In the genomic region with DNA sequence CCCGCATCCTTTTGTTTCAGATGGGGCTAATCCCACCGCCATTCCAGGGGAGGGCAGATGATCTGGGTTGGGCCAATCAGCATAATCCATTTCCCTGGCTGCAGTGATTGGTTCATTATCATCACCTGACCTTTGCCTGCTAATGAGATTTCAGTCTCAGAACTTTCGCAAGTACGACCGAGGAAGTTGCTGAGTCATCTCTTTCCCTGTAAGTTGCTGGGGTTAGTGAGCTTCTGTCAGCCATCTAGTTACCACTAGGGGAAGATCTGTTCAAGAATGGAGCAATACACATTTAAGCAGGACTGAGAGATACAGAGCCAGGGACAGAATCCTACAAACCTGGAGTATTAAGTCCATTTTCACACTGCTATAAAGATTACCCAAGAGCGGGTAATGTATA, we compare ENCODE assay signal across 16 cellular contexts.
DNase-seq lines count a peak whose midpoint lies in the region; ATAC-seq, FAIRE-seq and TF ChIP-seq lines count a peak whose summit lies in the region.
"Had no signal": no experiment of that assay in that cellular context is flagged by ENCODE, and none has a peak within 500 bp of the region (broad histone marks: within the 10 kb centered on the region; RNA-seq: fewer than 3 reads in every experiment).

No MANE protein-coding gene starts in this region.

- no peaks in the 10 kb centered on the region for H4K20me1 ChIP-seq in HepG2 (ENCODE audit: insufficient read depth, low read length)

- no TSS peak for BruUV-seq in HepG2 (replicated peaks; lab: Mats Ljungman, UMichigan)

- ATAC-seq in HepG2 (peak; percentile 37; the same call in 2 of the 3 replicates), right lobe of liver (no peak), upper lobe of right lung (no peak), esophagus mucosa (no peak), HG03565 (IDR thresholded peaks at IDR 0.05; ENCODE audit: unreplicated experiment) (no peak)
- ATAC-seq: activated T-cell treated with anti-CD3 and anti-CD28 coated beads, Interleukin-2, amount 50 U/mL, for 4 hours had no signal

- CTCF ChIA-PET in HepG2 (lab: Yijun Ruan, JAX; ENCODE audit: low intra/inter-chr PET ratio, low total read pairs), result no interaction called here

- TF ChIP-seq EP300 in HepG2 (IDR thresholded peaks at IDR 0.05; ENCODE audit: low read depth in 2 of 2, low read length in 2 of 2), result no peak
- TF ChIP-seq EP300 in HepG2 (CRISPR knock-in tag; IDR thresholded peaks at IDR 0.05; ENCODE audit: borderline replicate concordance), result no peak

- H3K27me3 ChIP-seq in HepG2 (ENCODE audit: control insufficient read depth in 1 of 2, insufficient read depth in 2 of 2, low read length in 2 of 2), result peaks cover 0 to 6% of the 10 kb centered on the region in 2 experiments; a peak in 1 of 5 replicates
- no peaks in the 10 kb centered on the region for H3K27me3 ChIP-seq in right lobe of liver
- no peaks in the 10 kb centered on the region for H3K27me3 ChIP-seq in upper lobe of right lung
- H3K27me3 ChIP-seq: ovary had no signal

- H3K4me2 ChIP-seq in HepG2 (ENCODE audit: low read depth, low read length), result no peak overlapping the region

- H3K36me3 ChIP-seq in HepG2 (replicated peaks in 1 of 2; ENCODE audit: control insufficient read depth in 1 of 2, insufficient read depth in 2 of 2, low read length in 2 of 2) (no peaks in the 10 kb centered on the region), right lobe of liver (no peaks in the 10 kb centered on the region), upper lobe of right lung (no peaks in the 10 kb centered on the region)
- H3K36me3 ChIP-seq: ovary had no signal

- no peak overlapping the region for H3K9ac ChIP-seq in HepG2 (ENCODE audit: insufficient read depth, low read depth, low read length)

- intact Hi-C loops in HepG2 (cut with micrococcal nuclease; ENCODE audit: unreplicated experiment) (no loop called here), right lobe of liver (cut with DNase I) (no loop called here), upper lobe of right lung (cut with DNase I) (no loop called here)

- no peak overlapping the region for H3K4me3 ChIP-seq in HepG2 (replicated peaks in 1 of 3; ENCODE audit: insufficient read depth in 1 of 3, low read depth in 2 of 3, low read length in 3 of 3)
- H3K4me3 ChIP-seq in right lobe of liver, result no peak overlapping the region
- no peak overlapping the region for H3K4me3 ChIP-seq in epithelial cell of proximal tubule (ENCODE audit: low read depth, low read length)
- no peak overlapping the region for H3K4me3 ChIP-seq in upper lobe of right lung
- H3K4me3 ChIP-seq: lung, ovary had no signal

- FAIRE-seq in HepG2 (lab: Jason Lieb, UNC), result no peak
- FAIRE-seq in HTR-8/SVneo (lab: Jason Lieb, UNC), result no peak

- 78% methylated on average over 6 of the region's 6 CpGs for WGBS in HepG2 (ENCODE audit: low lambda C conversion rate)
- 66% methylated on average over 6 of the region's 6 CpGs for WGBS in right lobe of liver (ENCODE audit: insufficient coverage, low coverage, low lambda C conversion rate, missing lambda C conversion rate)

- TF ChIP-seq RAD21 in HepG2 (CRISPR knock-in tag; IDR thresholded peaks at IDR 0.05), result no peak

- TF ChIP-seq POLR2A in HepG2 (IDR thresholded peaks at IDR 0.05; ENCODE audit: insufficient read depth in 1 of 2, low read depth in 2 of 2, low read length in 2 of 2) (no peak), right lobe of liver (IDR thresholded peaks at IDR 0.05) (no peak)

- H3K27ac ChIP-seq in HepG2 (ENCODE audit: extremely low read length, insufficient read depth, low read length), result no peak overlapping the region
- no peak overlapping the region for H3K27ac ChIP-seq in right lobe of liver
- H3K27ac ChIP-seq in upper lobe of right lung, result no peak overlapping the region
- H3K27ac ChIP-seq: C4-2B, ovary had no signal

- H3K4me1 ChIP-seq in HepG2 (ENCODE audit: insufficient read depth, low read length) (no peaks in the 10 kb centered on the region), right lobe of liver (no peaks in the 10 kb centered on the region), upper lobe of right lung (no peaks in the 10 kb centered on the region)

- H3K9me3 ChIP-seq in HepG2 (ENCODE audit: low read length), result no peaks in the 10 kb centered on the region
- no peaks in the 10 kb centered on the region for H3K9me3 ChIP-seq in right lobe of liver
- H3K9me3 ChIP-seq in upper lobe of right lung, result no peaks in the 10 kb centered on the region
- H3K9me3 ChIP-seq: ovary had no signal

- H2AFZ ChIP-seq in HepG2 (ENCODE audit: low read length), result no peak overlapping the region

- in situ Hi-C loops in HepG2 (cut with HindIII; ENCODE audit: extremely low pct_ligation_motif_present, low pct_unique_long_range_greater_than_20kb), result no loop called here

- no peaks in the 10 kb centered on the region for H3K79me2 ChIP-seq in HepG2 (ENCODE audit: insufficient read depth, low read length)

- peak; percentile 20 for DNase-seq in HepG2 (ENCODE audit: low spot score)
- no peak for DNase-seq in right lobe of liver
- peak; percentile 67 for DNase-seq in NCI-H82 (lab: John Stamatoyannopoulos, UW)
- peak; percentile 7 for DNase-seq in epithelial cell of proximal tubule (ENCODE audit: low read depth)
- DNase-seq in HTR-8/SVneo (ENCODE audit: insufficient read length, low spot score), result no peak
- DNase-seq in upper lobe of right lung, result no peak
- DNase-seq: activated T-cell treated with anti-CD3 and anti-CD28 coated beads, Interleukin-2, amount 50 U/mL, for 4 hours; caudate nucleus; NCI-H748 treated with DMSO at 0.1 percent for 48 hours; ovary; stimulated activated CD4-positive, alpha-beta T cell treated with anti-CD3 and anti-CD28 coated beads, Interleukin-2, amount 100 ng/mL, for 48 hours; T-helper 9 cell had no signal

- TF ChIP-seq CTCF in HepG2 (CRISPR knock-in tag; IDR thresholded peaks at IDR 0.05) (no peak), right lobe of liver (IDR thresholded peaks at IDR 0.05) (no peak), epithelial cell of proximal tubule (conservative IDR thresholded peaks at IDR 0.05; ENCODE audit: low read depth, low read length) (peak; percentile 38), upper lobe of right lung (IDR thresholded peaks at IDR 0.05) (no peak)

- POLR2A ChIA-PET in HepG2 (lab: Yijun Ruan, JAX), result no interaction called here

TF ChIP-seq in HepG2, 621 proteins besides CTCF, POLR2A, EP300 and RAD21:
- TF ChIP-seq, protein P1, sequence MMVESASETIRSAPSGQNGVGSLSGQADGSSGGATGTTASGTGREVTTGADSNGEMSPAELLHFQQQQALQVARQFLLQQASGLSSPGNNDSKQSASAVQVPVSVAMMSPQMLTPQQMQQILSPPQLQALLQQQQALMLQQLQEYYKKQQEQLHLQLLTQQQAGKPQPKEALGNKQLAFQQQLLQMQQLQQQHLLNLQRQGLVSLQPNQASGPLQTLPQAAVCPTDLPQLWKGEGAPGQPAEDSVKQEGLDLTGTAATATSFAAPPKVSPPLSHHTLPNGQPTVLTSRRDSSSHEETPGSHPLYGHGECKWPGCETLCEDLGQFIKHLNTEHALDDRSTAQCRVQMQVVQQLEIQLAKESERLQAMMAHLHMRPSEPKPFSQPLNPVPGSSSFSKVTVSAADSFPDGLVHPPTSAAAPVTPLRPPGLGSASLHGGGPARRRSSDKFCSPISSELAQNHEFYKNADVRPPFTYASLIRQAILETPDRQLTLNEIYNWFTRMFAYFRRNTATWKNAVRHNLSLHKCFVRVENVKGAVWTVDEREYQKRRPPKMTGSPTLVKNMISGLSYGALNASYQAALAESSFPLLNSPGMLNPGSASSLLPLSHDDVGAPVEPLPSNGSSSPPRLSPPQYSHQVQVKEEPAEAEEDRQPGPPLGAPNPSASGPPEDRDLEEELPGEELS (CRISPR knock-in tag; IDR thresholded peaks at IDR 0.05), result no peak
- peak; percentile 24; the same call in 1 of the 2 replicates for TF ChIP-seq NFE2 (CRISPR knock-in tag; IDR thresholded peaks at IDR 0.05)
- TF ChIP-seq NFE2L2 (IDR thresholded peaks at IDR 0.05; ENCODE audit: low read length), result peak; percentile 91
- no peak for TF ChIP-seq CHCHD3 (CRISPR knock-in tag; IDR thresholded peaks at IDR 0.05)
- no peak for TF ChIP-seq STAG1 (CRISPR knock-in tag; IDR thresholded peaks at IDR 0.05)
- TF ChIP-seq MAFK (conservative IDR thresholded peaks at IDR 0.05 in 1 of 2, IDR thresholded peaks at IDR 0.05 in 1 of 2; ENCODE audit: low read length in 2 of 2), result peak; percentile 99
- TF ChIP-seq NFYB (CRISPR knock-in tag; IDR thresholded peaks at IDR 0.05), result peak; percentile 46; the same call in 1 of the 2 replicates
- TF ChIP-seq NFYC (CRISPR knock-in tag; IDR thresholded peaks at IDR 0.05), result 0 out of 2 replicates have a peak, but pooled peaks have one; percentile 13
- 0 out of 2 replicates have a peak, but pooled peaks have one; percentile 1 for TF ChIP-seq CEBPB (IDR thresholded peaks at IDR 0.05; ENCODE audit: borderline replicate concordance, low read depth, low read length)
- TF ChIP-seq ZNF383 (CRISPR knock-in tag; IDR thresholded peaks at IDR 0.05; ENCODE audit: borderline replicate concordance), result no peak
- TF ChIP-seq MAFF (IDR thresholded peaks at IDR 0.05; ENCODE audit: low read depth, low read length), result peak; percentile 99
TF ChIP-seq in HepG2: peak in this region for 7.

Comparison
In these comparisons a context has a peak if more than half of its experiments do, and no peak if none do; other contexts are left out.
1. DNase-seq: peak in HepG2 (single experiment), NCI-H82 (single experiment) and epithelial cell of proximal tubule (single experiment); none in right lobe of liver (0 of 3), HTR-8/SVneo (single experiment) and upper lobe of right lung (single experiment).